18 cellular contexts compared by ENCODE assay signal in the genomic region with DNA sequence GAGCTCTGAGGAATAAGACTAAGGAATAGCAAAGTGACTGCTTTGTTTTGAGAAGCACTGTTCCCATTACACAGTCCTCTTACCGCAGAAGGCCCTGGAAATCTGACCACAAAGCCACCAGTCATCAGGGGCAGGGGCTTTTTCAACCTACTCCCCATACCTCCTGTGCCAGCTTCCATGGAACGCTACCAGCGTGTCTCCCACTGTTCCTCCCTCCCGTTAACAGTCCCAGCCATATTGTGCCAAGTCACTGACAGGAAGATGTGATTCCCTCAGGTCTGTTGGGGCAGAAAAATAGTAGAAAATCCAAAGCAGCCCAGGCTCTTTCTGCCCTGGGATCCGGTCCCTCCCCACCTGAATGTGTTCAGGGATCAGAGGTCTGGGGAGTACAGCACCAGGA. TPM values are rescaled to one million over a fixed set of nuclear protein-coding genes. Genes with fewer than 3 reads are reported as not detected.
DNase-seq lines count a peak whose midpoint lies in the region; ATAC-seq, FAIRE-seq and TF ChIP-seq lines count a peak whose summit lies in the region.
"Had no signal": no experiment of that assay in that cellular context is flagged by ENCODE, and none has a peak within 500 bp of the region (broad histone marks: within the 10 kb centered on the region; RNA-seq: fewer than 3 reads in every experiment).

No MANE protein-coding gene starts in this region.

- H2AK5ac ChIP-seq in trophoblast cell (ENCODE audit: low read length) = no peak overlapping the region

- H3K4me2 ChIP-seq in BLaER1 treated with 17β-estradiol and CSF1 and Interleukin-3, amounts not matched to agents 10 nM and 100 nM = peak overlapping the region; percentile 55 to 98 (median 80)
- H3K4me2 ChIP-seq in trophoblast cell (ENCODE audit: low read length) = no peak overlapping the region

- TF ChIP-seq POLR2A in gastroesophageal sphincter (IDR thresholded peaks at IDR 0.05) (no peak), GM12891 (IDR thresholded peaks at IDR 0.05; ENCODE audit: low read depth, low read length) (no peak)

- H3K14ac ChIP-seq in trophoblast cell (ENCODE audit: low read length) = no peak overlapping the region

- peaks cover 0 to 4% (median 0%) of the 10 kb centered on the region in 11 experiments; a peak in 1 of 22 replicates for H4K20me1 ChIP-seq in BLaER1 treated with 17β-estradiol and CSF1 and Interleukin-3, amounts not matched to agents 10 nM and 100 nM

- no peaks in the 10 kb centered on the region for H3K79me1 ChIP-seq in trophoblast cell (ENCODE audit: low read length)

- no peak overlapping the region for H3K4me3 ChIP-seq in BLaER1 treated with 17β-estradiol and CSF1 and Interleukin-3, amounts not matched to agents 10 nM and 100 nM
- no peak overlapping the region for H3K4me3 ChIP-seq in dorsolateral prefrontal cortex
- H3K4me3 ChIP-seq in trophoblast cell (ENCODE audit: low read depth, low read length) = no peak overlapping the region
- no peak overlapping the region for H3K4me3 ChIP-seq in gastroesophageal sphincter
- H3K4me3 ChIP-seq in colonic mucosa = no peak overlapping the region

- peak overlapping the region; percentile 17 to 75 (median 48); a peak in 18 of 22 replicates for H3K9ac ChIP-seq in BLaER1 treated with 17β-estradiol and CSF1 and Interleukin-3, amounts not matched to agents 10 nM and 100 nM
- H3K9ac ChIP-seq in trophoblast cell (ENCODE audit: low read length) (no peak overlapping the region), colonic mucosa (ENCODE audit: low read depth in 2 of 2, low read length in 2 of 2) (no peak overlapping the region)

- no peak overlapping the region for H3K23ac ChIP-seq in trophoblast cell (ENCODE audit: low read length)

- TF ChIP-seq EP300 in gastroesophageal sphincter (IDR thresholded peaks at IDR 0.05) = no peak

- H3K27me3 ChIP-seq in BLaER1 treated with 17β-estradiol and CSF1 and Interleukin-3, amounts not matched to agents 10 nM and 100 nM = no peaks in the 10 kb centered on the region
- H3K27me3 ChIP-seq in dorsolateral prefrontal cortex (no peaks in the 10 kb centered on the region), trophoblast cell (ENCODE audit: insufficient read depth, low read length) (no peaks in the 10 kb centered on the region), gastroesophageal sphincter (no peaks in the 10 kb centered on the region), colonic mucosa (no peaks in the 10 kb centered on the region)

- FAIRE-seq in GM12891 (lab: Jason Lieb, UNC) = no peak
- FAIRE-seq: A204.1, G401.6, GM12892 had no signal

- H4K12ac ChIP-seq in trophoblast cell (ENCODE audit: low read depth, low read length) = peak overlapping the region; percentile 32

- H3K9me3 ChIP-seq in BLaER1 treated with 17β-estradiol and CSF1 and Interleukin-3, amounts not matched to agents 10 nM and 100 nM (replicated peaks in 1 of 11) = no peaks in the 10 kb centered on the region
- H3K9me3 ChIP-seq in trophoblast cell (ENCODE audit: insufficient read depth, low read depth, low read length) = no peaks in the 10 kb centered on the region
- no peaks in the 10 kb centered on the region for H3K9me3 ChIP-seq in gastroesophageal sphincter
- H3K9me3 ChIP-seq in colonic mucosa = no peaks in the 10 kb centered on the region

- no peak overlapping the region for H3K4ac ChIP-seq in trophoblast cell (ENCODE audit: low read depth, low read length)

- no peak for TF ChIP-seq CTCF in dorsolateral prefrontal cortex (IDR thresholded peaks at IDR 0.05 in 54 of 56, conservative IDR thresholded peaks at IDR 0.05 in 2 of 56; ENCODE audit: low read depth in 1 of 56, partially characterized antibody in 56 of 56)
- TF ChIP-seq CTCF in gastroesophageal sphincter (IDR thresholded peaks at IDR 0.05) = no peak
- no peak for TF ChIP-seq CTCF in colonic mucosa (IDR thresholded peaks at IDR 0.05)

- H2BK120ac ChIP-seq in trophoblast cell (ENCODE audit: insufficient read depth, low read length, poor library complexity) = no peak overlapping the region

- peak overlapping the region in 10 of 11 experiments; percentile 14 to 87 (median 72); a peak in 20 of 22 replicates for H3K27ac ChIP-seq in BLaER1 treated with 17β-estradiol and CSF1 and Interleukin-3, amounts not matched to agents 10 nM and 100 nM
- H3K27ac ChIP-seq in dorsolateral prefrontal cortex = peak overlapping the region in 38 of 59 donors; percentile 1 to 86 (median 54)
- H3K27ac ChIP-seq in trophoblast cell (ENCODE audit: low read depth, low read length) = no peak overlapping the region
- no peak overlapping the region for H3K27ac ChIP-seq in gastroesophageal sphincter
- H3K27ac ChIP-seq in colonic mucosa = no peak overlapping the region

- no CpG with 5 or more reads among the region's 5 CpGs for WGBS in trophoblast cell (ENCODE audit: extremely low coverage, insufficient coverage, insufficient read length)
- 75 to 90% methylated on average over 1 to 2 of the region's 5 CpGs for WGBS in gastroesophageal sphincter (ENCODE audit: low coverage in 1 of 2), 2 donors

- H4K91ac ChIP-seq in trophoblast cell (ENCODE audit: low read depth, low read length) = no peak overlapping the region

- DNase-seq in M059J (ENCODE audit: low read depth) (peak; percentile 68), dorsolateral prefrontal cortex (no peak), trophoblast cell (no peak), colonic mucosa (no peak), GM12891 (ENCODE audit: insufficient read length, low spot score) (no peak)
- DNase-seq in activated CD8-positive, alpha-beta memory T cell treated with anti-CD3 and anti-CD28 coated beads, Interleukin-2, amount 50 U/mL, for 48 hours = no peak
- DNase-seq: KG1, MM.1S, NCI-H1105, NCI-H1694 treated with DMSO at 0.1 percent for 48 hours, NCI-H510A had no signal

- no peak overlapping the region for H4K8ac ChIP-seq in trophoblast cell (ENCODE audit: low read depth, low read length)

- intact Hi-C loops in dorsolateral prefrontal cortex (cut with DNase I) (no loop called here), colonic mucosa (cut with DNase I) (no loop called here)

- peaks cover 22 to 69% (median 41%) of the 10 kb centered on the region in 11 experiments for H3K36me3 ChIP-seq in BLaER1 treated with 17β-estradiol and CSF1 and Interleukin-3, amounts not matched to agents 10 nM and 100 nM
- H3K36me3 ChIP-seq in trophoblast cell (ENCODE audit: control insufficient read depth in 1 of 2, insufficient read depth in 2 of 2, low read length in 2 of 2) = peaks cover 30 to 40% of the 10 kb centered on the region in 2 experiments
- H3K36me3 ChIP-seq in gastroesophageal sphincter = peaks cover 0 to 98% of the 10 kb centered on the region in 2 donors
- no peaks in the 10 kb centered on the region for H3K36me3 ChIP-seq in colonic mucosa

- H2AFZ ChIP-seq in trophoblast cell (ENCODE audit: insufficient read depth, low read length, poor library complexity) = no peak overlapping the region

- H3K4me1 ChIP-seq in BLaER1 treated with 17β-estradiol and CSF1 and Interleukin-3, amounts not matched to agents 10 nM and 100 nM = peaks cover 39 to 75% (median 64%) of the 10 kb centered on the region in 10 experiments
- no peaks in the 10 kb centered on the region for H3K4me1 ChIP-seq in trophoblast cell (ENCODE audit: control insufficient read depth in 1 of 2, insufficient read depth in 2 of 2, low read length in 2 of 2)
- no peaks in the 10 kb centered on the region for H3K4me1 ChIP-seq in gastroesophageal sphincter
- H3K4me1 ChIP-seq in colonic mucosa = no peaks in the 10 kb centered on the region

- no peaks in the 10 kb centered on the region for H3K79me2 ChIP-seq in trophoblast cell (ENCODE audit: control insufficient read depth, insufficient read depth, low read length, poor library complexity)

- H2BK5ac ChIP-seq in trophoblast cell (ENCODE audit: low read depth, low read length, poor library complexity) = peak overlapping the region; percentile 64

- H2BK12ac ChIP-seq in trophoblast cell (ENCODE audit: low read length) = no peak overlapping the region

- ATAC-seq in gastroesophageal sphincter = no peak
- ATAC-seq: Panc1, Right ventricle myocardium inferior had no signal

- H3K18ac ChIP-seq in trophoblast cell (ENCODE audit: low read length) = no peak overlapping the region

TF ChIP-seq in GM12891, 5 proteins besides CTCF, POLR2A, EP300 and RAD21:
- TF ChIP-seq POU2F2 (IDR thresholded peaks at IDR 0.05; ENCODE audit: low read depth, low read length) (no peak), SPI1 (IDR thresholded peaks at IDR 0.05; ENCODE audit: low read depth, low read length) (no peak), TAF1 (IDR thresholded peaks at IDR 0.05; ENCODE audit: low read depth, low read length) (no peak), PAX5 (IDR thresholded peaks at IDR 0.05; ENCODE audit: insufficient read depth, low read length, severe bottlenecking) (no peak), POLR2AphosphoS5 (IDR thresholded peaks at IDR 0.05; ENCODE audit: low read depth, low read length) (no peak)

RNA-seq across cellular contexts. Expression of a gene that starts 46.6 kb away (rescaled TPM):
- total RNA-seq in M059J (2014; rRNA removed; shearing (Covaris generic)) = 20.5 and 26.2 TPM in 2 replicates
- total RNA-seq in dorsolateral prefrontal cortex = 10 to 100 TPM; 17.9 to 38.0 (median 28.0) TPM
- 18.2 and 18.6 TPM in 2 replicates for polyA plus RNA-seq in trophoblast cell (2013)
- 10 to 100 TPM; 13.0 to 15.1 (median 13.6) TPM for total RNA-seq in gastroesophageal sphincter
- total RNA-seq in colonic mucosa = 10 to 100 TPM; 18.6 to 24.0 TPM
- 15.1 TPM for polyA plus RNA-seq in GM12891 (2012; ENCODE audit: low read depth, missing spikeins)

Comparison
In these comparisons a context has a peak if more than half of its experiments do, and no peak if none do; other contexts are left out.
1. H3K27ac ChIP-seq: peak in BLaER1 treated with 17β-estradiol and CSF1 and Interleukin-3, amounts not matched to agents 10 nM and 100 nM (10 of 11) and dorsolateral prefrontal cortex (38 of 59); none in trophoblast cell (single experiment), gastroesophageal sphincter (0 of 4) and colonic mucosa (single experiment).
2. H3K9ac ChIP-seq: peak in BLaER1 treated with 17β-estradiol and CSF1 and Interleukin-3, amounts not matched to agents 10 nM and 100 nM (11 of 11); none in trophoblast cell (single experiment) and colonic mucosa (0 of 2).